6 cellular contexts compared by ENCODE assay signal in genomic region chr6:35468980-35469710, GRCh38. TPM values are rescaled to one million over a fixed set of nuclear protein-coding genes. Genes with fewer than 3 reads are reported as not detected.
DNase-seq lines count a peak whose midpoint lies in the region; ATAC-seq and TF ChIP-seq lines count a peak whose summit lies in the region.

No MANE protein-coding gene starts in this region.

- WGBS in esophagus, 2 donors, result 1 to 3% methylated on average over 37 of the region's 37 CpGs

- no peaks in the 10 kb centered on the region for H3K27me3 ChIP-seq in AG04450 (ENCODE audit: control insufficient read depth, insufficient read depth, low read length)
- no peaks in the 10 kb centered on the region for H3K27me3 ChIP-seq in esophagus (ENCODE audit: control insufficient read depth in 1 of 2, insufficient read depth in 2 of 2, low read length in 2 of 2)

- no peak for DNase-seq in AG04450 (ENCODE audit: low read depth, low spot score)
- DNase-seq in Jurkat, Clone E6-1 (ENCODE audit: low read depth, low spot score), result no peak
- DNase-seq in NCI-H2029 treated with DMSO at 0.1 percent for 48 hours (lab: John Stamatoyannopoulos, UW), result no peak

- no peak for ATAC-seq in GM18498 (IDR thresholded peaks at IDR 0.05; ENCODE audit: unreplicated experiment)

- H3K27ac ChIP-seq in AG04450 (ENCODE audit: low read depth, low read length), result peak overlapping the region; percentile 86
- peak overlapping the region; percentile 91 to 97 for H3K27ac ChIP-seq in esophagus (ENCODE audit: low read depth in 2 of 2, low read length in 1 of 2)
- H3K27ac ChIP-seq in skin epidermis, result peak overlapping the region; percentile 66 to 97 (median 92)

- POLR2A ChIA-PET in AG04450 (lab: Yijun Ruan, JAX), result interaction anchor here (0.6 to 2.7 kb wide), 7 partner anchors 12 to 151 kb away, joined by 3 to 7 read pairs (median 4); partner anchors contain the start of gene TEAD3

- CTCF ChIA-PET in AG04450 (lab: Charles Lee), result interaction anchor here (0.6 to 4.2 kb wide), 11 partner anchors 8 to 271 kb away, joined by 3 to 43 read pairs (median 3); partner anchors contain the start of gene PPARD

- TF ChIP-seq CTCF in AG04450 (IDR thresholded peaks at IDR 0.05; ENCODE audit: low read depth, low read length), result no peak

- peak overlapping the region; percentile 93 for H3K4me3 ChIP-seq in AG04450 (ENCODE audit: low read depth, low read length)
- peak overlapping the region; percentile 94 for H3K4me3 ChIP-seq in Jurkat, Clone E6-1 (ENCODE audit: low read length)
- peak overlapping the region; percentile 94 to 99 for H3K4me3 ChIP-seq in esophagus (ENCODE audit: low read depth in 1 of 2, low read length in 2 of 2)
- H3K4me3 ChIP-seq in skin epidermis, result peak overlapping the region; percentile 57 to 92 (median 85)

- H3K9me3 ChIP-seq in AG04450 (ENCODE audit: control insufficient read depth, insufficient read depth, low read length), result no peaks in the 10 kb centered on the region; the same call in 1 of the 2 replicates
- no peaks in the 10 kb centered on the region for H3K9me3 ChIP-seq in esophagus (ENCODE audit: control insufficient read depth in 2 of 2, insufficient read depth in 1 of 2, low read depth in 1 of 2, low read length in 1 of 2)

- H3K36me3 ChIP-seq in esophagus (ENCODE audit: control insufficient read depth in 2 of 2, insufficient read depth in 2 of 2, low read length in 1 of 2), result peaks cover 8 to 28% of the 10 kb centered on the region in 2 donors

- peaks cover 0 to 1% of the 10 kb centered on the region in 2 donors for H3K4me1 ChIP-seq in esophagus (ENCODE audit: control insufficient read depth in 2 of 2, insufficient read depth in 2 of 2, low read length in 1 of 2)

RNA-seq across cellular contexts. Expression of gene RPL10A, which starts 0.9 kb away (rescaled TPM):
- 2,636 and 2,921 TPM in 2 replicates for polyA plus RNA-seq in AG04450 (2011; rRNA removed)
- 853 and 1,025 TPM in 2 replicates for polyA minus RNA-seq in AG04450 (2011; rRNA and poly(A)+ RNA removed)
- polyA plus RNA-seq in Jurkat, Clone E6-1 (2012; ENCODE audit: insufficient read depth, insufficient read length), result 2,481 TPM
- polyA plus RNA-seq in esophagus, result 1,000 to 10,000 TPM in 1 of 2 donors, 100 to 1,000 TPM in 1; 735 to 2,438 TPM

RNA-seq across cellular contexts. Expression of gene FANCE, which starts 17.0 kb away (rescaled TPM):
- polyA plus RNA-seq in AG04450 (2011; rRNA removed), result 7.0 and 7.1 TPM in 2 replicates
- 7.9 and 10.2 TPM in 2 replicates for polyA minus RNA-seq in AG04450 (2011; rRNA and poly(A)+ RNA removed)
- 8.1 TPM for polyA plus RNA-seq in Jurkat, Clone E6-1 (2012; ENCODE audit: insufficient read depth, insufficient read length)
- 1 to 10 TPM; 4.6 to 6.3 TPM for polyA plus RNA-seq in esophagus

RNA-seq across cellular contexts. Expression of gene TEAD3, which starts 27.7 kb away (rescaled TPM):
- polyA plus RNA-seq in AG04450 (2011; rRNA removed) (16.6 and 22.8 TPM in 2 replicates), esophagus (10 to 100 TPM; 28.6 to 29.1 TPM)
- polyA minus RNA-seq in AG04450 (2011; rRNA and poly(A)+ RNA removed), result 11.8 and 14.9 TPM in 2 replicates
- polyA plus RNA-seq in Jurkat, Clone E6-1 (2012; ENCODE audit: insufficient read depth, insufficient read length), result 3.6 TPM

RNA-seq across cellular contexts. Expression of gene TULP1, which starts 43.6 kb away (rescaled TPM):
- polyA plus RNA-seq in AG04450 (2011; rRNA removed), result not detected in 2 replicates
- polyA minus RNA-seq in AG04450 (2011; rRNA and poly(A)+ RNA removed), result not detected in 2 replicates
- not detected for polyA plus RNA-seq in Jurkat, Clone E6-1 (2012; ENCODE audit: insufficient read depth, insufficient read length)
- polyA plus RNA-seq in esophagus, result under 1 TPM; 0.08 TPM
